ENCODE assay signal across 19 cellular contexts in the genomic region with DNA sequence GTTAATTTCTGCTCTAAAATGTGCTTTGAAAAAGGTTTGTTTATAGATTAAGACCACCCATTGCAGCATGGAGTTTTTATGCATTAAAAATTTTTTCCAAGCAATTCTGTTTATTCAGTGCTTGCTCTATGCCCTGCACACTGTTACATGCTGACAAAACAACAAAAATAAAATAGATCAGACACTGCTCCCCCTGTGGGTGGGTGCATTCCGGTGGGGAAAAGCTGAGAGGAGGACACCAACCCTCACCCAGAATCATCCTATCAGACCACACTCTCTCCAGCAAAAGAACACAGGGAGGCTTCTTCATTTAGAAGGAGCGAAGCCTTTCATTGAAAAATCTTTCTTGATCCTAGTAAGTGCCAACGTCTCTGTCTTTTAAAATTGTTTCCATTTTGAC.
"Had no signal": no experiment of that assay in that cellular context is flagged by ENCODE, and none has a peak within 500 bp of the region (broad histone marks: within the 10 kb centered on the region; RNA-seq: fewer than 3 reads in every experiment).

No MANE protein-coding gene starts in this region.

- H3K4me1 ChIP-seq: sigmoid colon had no signal

- H3K4me1 Mint-ChIP-seq: activated naive CD4-positive, alpha-beta T cell treated with anti-CD3 and anti-CD28 coated beads, Interleukin-2, amount 10 ng/mL, durations not matched to agents 7 days and 5 days; activated naive CD8-positive, alpha-beta T cell treated with anti-CD3 and anti-CD28 coated beads, Interleukin-2, amount 50 U/mL, for 24 hours; central memory CD8-positive, alpha-beta T cell; immature natural killer cell; stimulated activated naive B cell treated with anti-CD40 and anti-IgM and Interleukin-4, amounts not matched to agents 10 μg/mL and 1 μg/mL and 100 μg/mL, for 72 hours had no signal

- H3K27me3 ChIP-seq: sigmoid colon had no signal

- H3K36me3 ChIP-seq: sigmoid colon, thoracic aorta had no signal

- H3K36me3 Mint-ChIP-seq: activated naive CD4-positive, alpha-beta T cell treated with anti-CD3 and anti-CD28 coated beads, Interleukin-2, amount 10 ng/mL, durations not matched to agents 7 days and 5 days; immature natural killer cell; natural killer cell treated with Interleukin-12 subunit alpha and Interleukin-12 subunit beta and Interleukin-15 and Interleukin-18, amount 100 ng/mL, for 72 hours; stimulated activated naive B cell treated with anti-CD40 and anti-IgM and Interleukin-4, amounts not matched to agents 10 μg/mL and 1 μg/mL and 100 μg/mL, for 72 hours had no signal

- H3K4me3 ChIP-seq: coronary artery, sigmoid colon, thoracic aorta had no signal

- H3K27ac Mint-ChIP-seq: activated naive CD4-positive, alpha-beta T cell treated with anti-CD3 and anti-CD28 coated beads, Interleukin-2, amount 10 ng/mL, durations not matched to agents 7 days and 5 days; activated naive CD8-positive, alpha-beta T cell treated with anti-CD3 and anti-CD28 coated beads, Interleukin-2, amount 50 U/mL, for 24 hours; immature natural killer cell; natural killer cell treated with Interleukin-12 subunit alpha and Interleukin-12 subunit beta and Interleukin-15 and Interleukin-18, amount 100 ng/mL, for 72 hours; stimulated activated naive B cell treated with anti-CD40 and anti-IgM and Interleukin-4, amounts not matched to agents 10 μg/mL and 1 μg/mL and 100 μg/mL, for 72 hours had no signal

- H3K9me3 Mint-ChIP-seq: activated naive CD4-positive, alpha-beta T cell treated with anti-CD3 and anti-CD28 coated beads, Interleukin-2, amount 10 ng/mL, durations not matched to agents 7 days and 5 days; activated naive CD8-positive, alpha-beta T cell treated with anti-CD3 and anti-CD28 coated beads, Interleukin-2, amount 50 U/mL, for 24 hours; central memory CD8-positive, alpha-beta T cell; immature natural killer cell; natural killer cell treated with Interleukin-12 subunit alpha and Interleukin-12 subunit beta and Interleukin-15 and Interleukin-18, amount 100 ng/mL, for 72 hours; stimulated activated naive B cell treated with anti-CD40 and anti-IgM and Interleukin-4, amounts not matched to agents 10 μg/mL and 1 μg/mL and 100 μg/mL, for 72 hours had no signal

- H3K4me3 Mint-ChIP-seq: activated naive CD4-positive, alpha-beta T cell treated with anti-CD3 and anti-CD28 coated beads, Interleukin-2, amount 10 ng/mL, durations not matched to agents 7 days and 5 days; activated naive CD8-positive, alpha-beta T cell treated with anti-CD3 and anti-CD28 coated beads, Interleukin-2, amount 50 U/mL, for 24 hours; central memory CD8-positive, alpha-beta T cell; immature natural killer cell; natural killer cell treated with Interleukin-12 subunit alpha and Interleukin-12 subunit beta and Interleukin-15 and Interleukin-18, amount 100 ng/mL, for 72 hours; stimulated activated naive B cell treated with anti-CD40 and anti-IgM and Interleukin-4, amounts not matched to agents 10 μg/mL and 1 μg/mL and 100 μg/mL, for 72 hours had no signal

- H3K27ac ChIP-seq: coronary artery, sigmoid colon, thoracic aorta had no signal

- DNase-seq: activated CD4-positive, alpha-beta T cell treated with anti-CD3 and anti-CD28 coated beads, Interleukin-2, amount 50 U/mL, for 1 hour; activated CD4-positive, CD25-positive, alpha-beta regulatory T cell treated with anti-CD3 and anti-CD28 coated beads, Interleukin-2, amount 50 U/mL, for 72 hours; activated CD8-positive, alpha-beta memory T cell treated with anti-CD3 and anti-CD28 coated beads, Interleukin-2, amount 50 U/mL, for 48 hours; activated effector memory CD4-positive, alpha-beta T cell treated with Interleukin-2 at 50 U/mL for 16 hours; activated naive CD4-positive, alpha-beta T cell treated with anti-CD3 and anti-CD28 coated beads, Interleukin-2, amount 10 ng/mL, durations not matched to agents 7 days and 5 days; activated naive CD8-positive, alpha-beta T cell treated with anti-CD3 and anti-CD28 coated beads, Interleukin-2, amount 50 U/mL, for 24 hours; activated T-cell treated with anti-CD3 and anti-CD28 coated beads, Interleukin-2, amount 50 U/mL, for 48 hours; aorta; immature natural killer cell; nucleus accumbens; posterior cingulate gyrus; sigmoid colon; stimulated activated naive B cell treated with anti-CD40 and anti-IgM and Interleukin-4, amounts not matched to agents 10 μg/mL and 1 μg/mL and 100 μg/mL, for 72 hours; T-helper 1 cell; T1000 had no signal

- H3K9me3 ChIP-seq: sigmoid colon, thoracic aorta had no signal

- ATAC-seq: activated naive CD8-positive, alpha-beta T cell treated with anti-CD3 and anti-CD28 coated beads, Interleukin-2, amount 50 U/mL, for 24 hours; stimulated activated naive B cell treated with anti-CD40 and anti-IgM and Interleukin-4, amounts not matched to agents 10 μg/mL and 1 μg/mL and 100 μg/mL, for 72 hours had no signal
